In the genomic region with DNA sequence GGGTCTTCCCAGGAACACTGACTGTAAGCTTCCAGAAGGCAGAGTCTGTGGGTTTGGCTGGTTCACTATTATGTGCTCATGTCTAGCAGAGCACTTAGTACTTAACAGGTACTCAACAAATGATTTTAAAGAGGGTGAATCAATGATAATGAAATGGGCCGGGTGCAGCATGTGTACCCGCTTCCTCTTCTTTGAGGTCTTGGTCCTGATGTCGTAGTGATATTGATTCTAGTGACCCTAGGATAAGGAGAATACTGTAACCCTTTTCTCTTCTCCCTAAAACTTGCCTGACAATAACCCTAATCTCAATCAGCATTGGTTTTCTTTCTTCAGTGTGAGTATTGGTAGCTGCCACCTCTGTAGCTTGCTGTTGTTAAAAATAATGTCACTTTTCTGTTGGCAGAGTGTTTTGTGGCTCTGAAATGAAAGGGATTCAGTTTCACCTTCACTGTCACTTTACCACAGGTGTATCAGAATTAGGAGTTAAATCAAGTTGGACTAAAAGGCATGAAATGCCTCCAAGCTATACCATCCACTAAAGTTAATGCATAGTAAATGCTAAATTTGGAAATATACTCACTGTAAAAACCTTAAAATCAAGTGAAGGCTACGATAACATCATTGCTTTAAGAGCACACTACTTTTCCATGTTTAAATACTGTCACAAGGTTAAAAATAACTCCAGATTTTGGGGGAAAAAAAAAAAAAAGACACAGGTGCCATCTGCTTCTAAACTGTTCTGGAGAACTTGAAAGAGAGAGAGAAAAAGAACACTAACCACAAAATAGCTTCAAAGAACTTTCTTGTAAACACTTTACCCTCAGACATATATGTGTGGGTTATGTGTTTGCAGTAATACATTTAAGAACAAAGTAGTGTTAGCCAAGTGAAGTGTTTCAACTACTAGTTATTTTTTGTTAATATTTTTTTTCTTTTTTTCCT, we compare ENCODE assay signal across 1 cellular context.
A peak's percentile ranks its signal among the peaks of the same experiment; 100 is the strongest.
TF ChIP-seq lines count a peak whose summit lies in the region.

No MANE protein-coding gene starts in this region.

TF ChIP-seq in GM12878, 131 proteins besides CTCF, POLR2A, EP300 and RAD21 (continued from another document):
- TF ChIP-seq STAT1 (conservative IDR thresholded peaks at IDR 0.05) (no peak), RAD51 (IDR thresholded peaks at IDR 0.05) (no peak), MEF2B (IDR thresholded peaks at IDR 0.05; ENCODE audit: partially characterized antibody, poor library complexity, severe bottlenecking) (peak; percentile 11), GATAD2B (conservative IDR thresholded peaks at IDR 0.05; ENCODE audit: low read depth) (peak; percentile 53; the same call in 1 of the 2 replicates), ZNF687 (IDR thresholded peaks at IDR 0.05) (no peak), ZBTB33 (IDR thresholded peaks at IDR 0.05) (no peak), YY1 (IDR thresholded peaks at IDR 0.05; ENCODE audit: low read depth, low read length) (no peak), EED (IDR thresholded peaks at IDR 0.05; ENCODE audit: low read depth) (no peak; the same call in 1 of the 2 replicates), CREM (IDR thresholded peaks at IDR 0.05; ENCODE audit: low read depth) (no peak), CHD1 (IDR thresholded peaks at IDR 0.05; ENCODE audit: low read depth, low read length) (no peak), SKIL (IDR thresholded peaks at IDR 0.05; ENCODE audit: low read depth, poor library complexity, severe bottlenecking) (peak; percentile 15), BACH1 (IDR thresholded peaks at IDR 0.05; ENCODE audit: borderline replicate concordance) (0 out of 2 replicates have a peak, but pooled peaks have one; percentile 13), CBFB (IDR thresholded peaks at IDR 0.05; ENCODE audit: low read depth) (peak; percentile 51; the same call in 1 of the 2 replicates), RB1 (IDR thresholded peaks at IDR 0.05; ENCODE audit: borderline replicate concordance) (no peak), ZBED1 (IDR thresholded peaks at IDR 0.05; ENCODE audit: borderline replicate concordance) (no peak), SP1 (IDR thresholded peaks at IDR 0.05; ENCODE audit: low read depth, low read length) (no peak), IRF5 (IDR thresholded peaks at IDR 0.05; ENCODE audit: borderline replicate concordance) (no peak), JUND (IDR thresholded peaks at IDR 0.05; ENCODE audit: low read depth, low read length) (no peak), ELK1 (IDR thresholded peaks at IDR 0.05; ENCODE audit: low read depth, low read length) (no peak)
- TF ChIP-seq, protein P1, sequence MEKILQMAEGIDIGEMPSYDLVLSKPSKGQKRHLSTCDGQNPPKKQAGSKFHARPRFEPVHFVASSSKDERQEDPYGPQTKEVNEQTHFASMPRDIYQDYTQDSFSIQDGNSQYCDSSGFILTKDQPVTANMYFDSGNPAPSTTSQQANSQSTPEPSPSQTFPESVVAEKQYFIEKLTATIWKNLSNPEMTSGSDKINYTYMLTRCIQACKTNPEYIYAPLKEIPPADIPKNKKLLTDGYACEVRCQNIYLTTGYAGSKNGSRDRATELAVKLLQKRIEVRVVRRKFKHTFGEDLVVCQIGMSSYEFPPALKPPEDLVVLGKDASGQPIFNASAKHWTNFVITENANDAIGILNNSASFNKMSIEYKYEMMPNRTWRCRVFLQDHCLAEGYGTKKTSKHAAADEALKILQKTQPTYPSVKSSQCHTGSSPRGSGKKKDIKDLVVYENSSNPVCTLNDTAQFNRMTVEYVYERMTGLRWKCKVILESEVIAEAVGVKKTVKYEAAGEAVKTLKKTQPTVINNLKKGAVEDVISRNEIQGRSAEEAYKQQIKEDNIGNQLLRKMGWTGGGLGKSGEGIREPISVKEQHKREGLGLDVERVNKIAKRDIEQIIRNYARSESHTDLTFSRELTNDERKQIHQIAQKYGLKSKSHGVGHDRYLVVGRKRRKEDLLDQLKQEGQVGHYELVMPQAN (conservative IDR thresholded peaks at IDR 0.05): no peak
